In the genomic region with DNA sequence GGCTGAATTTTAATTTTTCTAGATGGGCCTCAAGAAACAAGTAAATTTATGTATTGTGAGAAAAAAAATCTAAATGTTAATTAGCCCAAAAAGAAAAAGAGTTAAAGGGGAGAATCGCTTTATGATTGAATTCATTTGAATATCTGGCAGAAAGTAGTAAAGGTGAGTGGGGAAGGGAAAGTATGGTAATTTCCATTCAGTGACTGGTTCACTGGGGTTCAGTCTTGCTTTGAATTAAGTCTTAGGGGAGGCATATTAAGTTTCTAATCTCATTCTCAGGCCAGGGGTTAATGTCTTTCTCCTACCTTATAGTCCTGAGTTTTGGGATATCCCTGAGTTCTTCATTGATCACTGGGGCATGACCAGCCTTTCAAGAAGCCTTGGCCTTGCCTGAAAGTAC, we compare ENCODE assay signal across 23 cellular contexts.
"Had no signal": no experiment of that assay in that cellular context is flagged by ENCODE, and none has a peak within 500 bp of the region (broad histone marks: within the 10 kb centered on the region; RNA-seq: fewer than 3 reads in every experiment).

No MANE protein-coding gene starts in this region.

- DNase-seq: activated B cell treated with CpG ODN at 0.5 μM for 24 hours; activated CD4-positive, alpha-beta T cell treated with anti-CD3 and anti-CD28 coated beads, Interleukin-2, amount 50 U/mL, for 1 hour; activated CD8-positive, alpha-beta T cell treated with anti-CD3 and anti-CD28 coated beads for 36 hours; activated gamma-delta T cell treated with Interleukin-2 at 50 U/mL for 16 hours; activated naive CD8-positive, alpha-beta T cell treated with anti-CD3 and anti-CD28 coated beads, Interleukin-2, amount 50 U/mL, for 24 hours; activated T-cell treated with anti-CD3 and anti-CD28 coated beads, Interleukin-2, amount 50 U/mL, for 4 hours; amygdala; caudate nucleus; foreskin keratinocyte; left ventricle myocardium superior; ovary; retina; stimulated activated CD4-positive, alpha-beta T cell treated with anti-CD3 and anti-CD28 coated beads, Interleukin-4, amount 100 ng/mL, for 24 hours; stomach; thyroid gland; upper lobe of right lung had no signal

- H3K27me3 ChIP-seq: esophagus muscularis mucosa, foreskin keratinocyte, ovary, stomach, thyroid gland, upper lobe of right lung had no signal

- FAIRE-seq: islet of Langerhans had no signal

- H3K9me3 ChIP-seq: esophagus muscularis mucosa, ovary, prostate gland, stomach, thyroid gland, upper lobe of right lung had no signal

- ATAC-seq: activated CD8-positive, alpha-beta T cell treated with anti-CD3 and anti-CD28 coated beads for 36 hours; activated naive CD8-positive, alpha-beta T cell treated with anti-CD3 and anti-CD28 coated beads, Interleukin-2, amount 50 U/mL, for 24 hours; activated T-cell treated with anti-CD3 and anti-CD28 coated beads, Interleukin-2, amount 50 U/mL, for 4 hours; activated T-helper 17 cell treated with anti-CD3 and anti-CD28 coated beads, Interleukin-2, amount 50 U/mL, for 72 hours; foreskin keratinocyte; left ventricle myocardium superior; sciatic nerve; stimulated activated effector memory CD8-positive, alpha-beta T cell treated with anti-CD3 and anti-CD28 coated beads, Interleukin-12 subunit alpha, Interleukin-12 subunit beta, amount 100 ng/mL, for 72 hours; upper lobe of right lung had no signal

- H3K4me1 ChIP-seq: esophagus muscularis mucosa, foreskin keratinocyte, prostate gland, stomach, thyroid gland, upper lobe of right lung had no signal

- H3K4me3 ChIP-seq: esophagus muscularis mucosa, ovary, prostate gland, skin epidermis, stomach, thyroid gland, upper lobe of right lung had no signal

- H3K27ac ChIP-seq: esophagus muscularis mucosa, foreskin keratinocyte, ovary, prostate gland, skin epidermis, stomach, thyroid gland, upper lobe of right lung had no signal

- H3K36me3 ChIP-seq: esophagus muscularis mucosa, ovary, prostate gland, stomach, thyroid gland, upper lobe of right lung had no signal
